ENCODE assay signal across 8 cellular contexts in genomic region chr18:49813071-49813320, GRCh38. TPM values are rescaled to one million over a fixed set of nuclear protein-coding genes. Genes with fewer than 3 reads are reported as not detected.
DNase-seq lines count a peak whose midpoint lies in the region; ATAC-seq and TF ChIP-seq lines count a peak whose summit lies in the region.

No MANE protein-coding gene starts in this region.

- peak; percentile 28 for ATAC-seq in GM18873 (IDR thresholded peaks at IDR 0.05; ENCODE audit: low FRiP score, unreplicated experiment)
- ATAC-seq in HG03103 (IDR thresholded peaks at IDR 0.05; ENCODE audit: low read depth, unreplicated experiment), result peak; percentile 13

- TF ChIP-seq CTCF in liver (IDR thresholded peaks at IDR 0.05; ENCODE audit: low read depth, low read length, missing input control), result no peak

- H3K4me1 Mint-ChIP-seq in dendritic cell treated with granulocyte-macrophage colony-stimulating factor and Interleukin-4, amounts not matched to agents 40 ng/mL and 50 ng/mL, for 4 days (ENCODE audit: low read depth), result peaks cover 42% of the 10 kb centered on the region

- peak overlapping the region; percentile 53 to 87 (median 86) for H3K4me3 ChIP-seq in liver (ENCODE audit: low read depth in 1 of 3, low read length in 3 of 3)
- peak overlapping the region; percentile 82 for H3K4me3 ChIP-seq in thymus (ENCODE audit: low read length)

- peaks cover 4 to 27% (median 16%) of the 10 kb centered on the region in 4 donors for H3K4me1 ChIP-seq in liver (ENCODE audit: control insufficient read depth in 4 of 4, insufficient read depth in 4 of 4, low read length in 3 of 4)
- peaks cover 8% of the 10 kb centered on the region for H3K4me1 ChIP-seq in thymus (ENCODE audit: control insufficient read depth, insufficient read depth, low read length)

- intact Hi-C loops in dendritic cell treated with granulocyte-macrophage colony-stimulating factor and Interleukin-4, amounts not matched to agents 40 ng/mL and 50 ng/mL, for 4 days (cut with micrococcal nuclease), result loop anchor here (2.0 to 10.0 kb wide), 2 partner anchors 326 to 472 kb away; partner anchors contain the start of genes C18orf32, CXXC1 and MBD1
- intact Hi-C loops in posterior vena cava (cut with DNase I), result no loop called here

- H3K9me3 Mint-ChIP-seq in dendritic cell treated with granulocyte-macrophage colony-stimulating factor and Interleukin-4, amounts not matched to agents 40 ng/mL and 50 ng/mL, for 4 days, result peaks cover 22% of the 10 kb centered on the region

- H3K27me3 Mint-ChIP-seq in dendritic cell treated with granulocyte-macrophage colony-stimulating factor and Interleukin-4, amounts not matched to agents 40 ng/mL and 50 ng/mL, for 4 days, result no peaks in the 10 kb centered on the region

- H3K36me3 ChIP-seq in liver (ENCODE audit: control insufficient read depth in 4 of 4, insufficient read depth in 3 of 4, low read depth in 1 of 4, low read length in 3 of 4) (no peaks in the 10 kb centered on the region), thymus (ENCODE audit: control insufficient read depth, insufficient read depth) (no peaks in the 10 kb centered on the region)

- H3K27me3 ChIP-seq in liver (ENCODE audit: control insufficient read depth in 4 of 4, insufficient read depth in 4 of 4, low read length in 3 of 4), result no peaks in the 10 kb centered on the region
- H3K27me3 ChIP-seq in thymus (ENCODE audit: control insufficient read depth, insufficient read depth), result no peaks in the 10 kb centered on the region

- H3K36me3 Mint-ChIP-seq in dendritic cell treated with granulocyte-macrophage colony-stimulating factor and Interleukin-4, amounts not matched to agents 40 ng/mL and 50 ng/mL, for 4 days (ENCODE audit: low read depth), result peaks cover 34% of the 10 kb centered on the region

- DNase-seq in CD1c-positive myeloid dendritic cell (ENCODE audit: extremely low spot score), result peak; percentile 71
- no peak for DNase-seq in posterior vena cava (ENCODE audit: low spot score)

- peak in 1 of 2 donors; percentile 7 for TF ChIP-seq RAD21 in liver (IDR thresholded peaks at IDR 0.05)

- WGBS in liver, result 2% methylated on average over 17 of the region's 17 CpGs
- 3% methylated on average over 17 of the region's 17 CpGs for WGBS in thymus

- peak overlapping the region; percentile 92 to 99 for H3K27ac ChIP-seq in liver (ENCODE audit: low read depth in 1 of 2, low read length in 2 of 2)
- H3K27ac ChIP-seq in thymus (ENCODE audit: low read depth), result peak overlapping the region; percentile 98

- no peaks in the 10 kb centered on the region for H3K9me3 ChIP-seq in liver (ENCODE audit: control insufficient read depth in 4 of 4, low read length in 3 of 4)
- H3K9me3 ChIP-seq in thymus (ENCODE audit: control insufficient read depth), result peaks cover 3% of the 10 kb centered on the region

- peak overlapping the region; percentile 87 for H3K4me3 Mint-ChIP-seq in dendritic cell treated with granulocyte-macrophage colony-stimulating factor and Interleukin-4, amounts not matched to agents 40 ng/mL and 50 ng/mL, for 4 days

- peak overlapping the region; percentile 96 for H3K27ac Mint-ChIP-seq in dendritic cell treated with granulocyte-macrophage colony-stimulating factor and Interleukin-4, amounts not matched to agents 40 ng/mL and 50 ng/mL, for 4 days

- peak overlapping the region; percentile 92 to 95 for H3K9ac ChIP-seq in liver (ENCODE audit: low read depth in 1 of 2, low read length in 2 of 2)

TF ChIP-seq in PFSK-1, 5 proteins besides CTCF, POLR2A, EP300 and RAD21:
- TF ChIP-seq SIN3A (IDR thresholded peaks at IDR 0.05; ENCODE audit: borderline replicate concordance, insufficient read depth, low read length) (no peak), TAF1 (IDR thresholded peaks at IDR 0.05; ENCODE audit: borderline replicate concordance, insufficient read depth, low read length) (0 out of 2 replicates have a peak, but pooled peaks have one; percentile 29)

TF ChIP-seq in liver, 16 proteins besides CTCF, POLR2A, EP300 and RAD21:
- TF ChIP-seq YY1 (IDR thresholded peaks at IDR 0.05) (peak; percentile 6), NR2F2 (IDR thresholded peaks at IDR 0.05) (peak; percentile 88), FOXA1 (IDR thresholded peaks at IDR 0.05) (no peak), EGR1 (IDR thresholded peaks at IDR 0.05; ENCODE audit: low read depth in 2 of 2) (no peak)

RNA-seq across cellular contexts. Expression of gene ACAA2, which starts 0.3 kb away (rescaled TPM):
- polyA plus RNA-seq in PFSK-1 (2012; ENCODE audit: insufficient read length, low read depth), result 44.2 TPM
- total RNA-seq in liver (100 to 1,000 TPM in 1 of 2 donors, 10 to 100 TPM in 1; 55.6 to 674 TPM), posterior vena cava (10 to 100 TPM; 32.1 to 42.7 TPM)
- polyA plus RNA-seq in liver (1,000 to 10,000 TPM in 1 of 2 donors, 100 to 1,000 TPM in 1; 618 to 1,315 TPM), thymus (54.5 TPM)
